22 cellular contexts compared by ENCODE assay signal in the genomic region with DNA sequence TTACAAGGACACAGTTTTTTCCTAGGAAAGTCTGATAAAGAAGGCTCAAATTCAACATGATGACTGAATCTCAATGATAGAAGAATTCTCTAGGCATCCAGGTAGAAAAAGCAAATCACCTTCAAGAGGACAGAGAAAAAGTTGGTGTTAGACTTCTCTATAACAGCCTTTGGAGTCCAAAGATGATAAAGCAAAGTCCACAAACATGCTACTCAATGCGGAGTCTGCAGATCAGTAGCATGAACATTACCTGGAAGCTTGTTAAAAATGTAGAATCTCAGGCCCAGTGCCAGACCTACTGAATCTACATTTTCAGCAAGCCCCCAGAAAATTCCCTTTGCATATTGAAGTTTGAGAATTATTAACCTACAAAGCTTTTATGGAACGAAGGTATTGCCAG.
"Had no signal": no experiment of that assay in that cellular context is flagged by ENCODE, and none has a peak within 500 bp of the region (broad histone marks: within the 10 kb centered on the region; RNA-seq: fewer than 3 reads in every experiment).

No MANE protein-coding gene starts in this region.

- H3K4me3 ChIP-seq: coronary artery, dorsolateral prefrontal cortex, esophagus muscularis mucosa, gastroesophageal sphincter, heart left ventricle, hepatocyte, left ventricle myocardium inferior, lower lobe of right lung had no signal

- H3K4me2 ChIP-seq: hepatocyte had no signal

- H3K27me3 ChIP-seq: dorsolateral prefrontal cortex, esophagus muscularis mucosa, foreskin keratinocyte, gastroesophageal sphincter, heart left ventricle, hepatocyte had no signal

- H3K4me1 ChIP-seq: esophagus muscularis mucosa, foreskin keratinocyte, gastroesophageal sphincter, left ventricle myocardium inferior, lower lobe of right lung had no signal

- H3K27ac ChIP-seq: coronary artery, dorsolateral prefrontal cortex, esophagus muscularis mucosa, foreskin keratinocyte, gastroesophageal sphincter, heart left ventricle, hepatocyte, left ventricle myocardium inferior, lower lobe of right lung had no signal

- H3K27ac Mint-ChIP-seq: immature natural killer cell, mesothelial cell of epicardium had no signal

- H3K9me3 ChIP-seq: esophagus muscularis mucosa, gastroesophageal sphincter, heart left ventricle, left ventricle myocardium inferior, lower lobe of right lung had no signal

- ATAC-seq: foreskin keratinocyte, gastroesophageal sphincter, heart left ventricle, lower lobe of right lung had no signal

- DNase-seq: dermis blood vessel endothelial cell; dorsolateral prefrontal cortex; effector CD4-positive, alpha-beta T cell; effector memory CD4-positive, alpha-beta T cell; foreskin keratinocyte; heart left ventricle; hypothalamus; immature natural killer cell; islet precursor cell; kidney; kidney glomerular epithelial cell; left ventricle myocardium inferior; lower lobe of right lung; mesenchymal stem cell had no signal

- H3K4me3 Mint-ChIP-seq: immature natural killer cell, mesothelial cell of epicardium had no signal

- FAIRE-seq: colon, endothelial cell of umbilical vein, frontal cortex, kidney had no signal

- H3K36me3 ChIP-seq: esophagus muscularis mucosa, gastroesophageal sphincter, heart left ventricle, left ventricle myocardium inferior, lower lobe of right lung had no signal

- H3K36me3 Mint-ChIP-seq: immature natural killer cell, mesothelial cell of epicardium had no signal
